In the genomic region with DNA sequence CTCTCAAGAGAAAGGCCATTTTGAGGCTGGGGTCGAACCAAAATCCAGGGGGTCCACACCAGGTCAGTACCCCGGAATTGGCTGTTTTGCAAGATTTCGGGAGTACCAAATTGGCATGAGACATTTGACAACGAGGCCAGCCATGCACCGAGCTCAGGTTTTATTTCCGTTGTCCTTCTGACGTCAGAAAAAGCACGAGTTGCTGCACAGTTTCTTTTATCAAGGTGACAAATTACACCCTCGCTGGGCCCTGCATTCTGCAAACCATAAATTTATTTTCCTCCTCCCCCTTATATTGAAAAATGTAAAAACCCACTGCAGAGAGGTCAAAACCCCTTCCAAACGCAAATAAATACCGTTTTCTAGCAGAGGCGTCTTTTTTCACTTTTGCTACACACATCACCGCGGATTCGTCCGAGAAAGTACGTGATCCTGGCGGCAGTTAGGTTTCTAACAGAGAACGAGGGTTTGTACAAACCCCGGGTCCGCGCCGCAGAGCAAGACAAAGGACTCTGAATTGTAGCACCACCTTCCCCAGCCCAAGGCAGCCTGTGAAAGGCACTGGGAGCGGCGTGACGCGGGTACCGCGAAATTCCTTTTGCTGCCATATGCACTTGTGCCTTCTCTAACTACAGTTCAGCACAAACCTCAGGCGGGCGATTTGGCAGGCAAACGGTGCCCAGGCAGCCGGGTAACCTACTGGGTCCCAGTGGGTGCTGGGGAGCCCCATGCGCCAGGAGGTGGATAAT, we compare ENCODE assay signal across 1 cellular context.
A peak's percentile ranks its signal among the peaks of the same experiment; 100 is the strongest.
TF ChIP-seq lines count a peak whose summit lies in the region.

No MANE protein-coding gene starts in this region.

TF ChIP-seq in K562, 482 proteins besides CTCF, POLR2A, EP300 and RAD21 (continued from another document):
- TF ChIP-seq ARID4B (CRISPR knock-in tag; IDR thresholded peaks at IDR 0.05) (peak; percentile 37; the same call in 1 of the 2 replicates), POLR2H (tag; IDR thresholded peaks at IDR 0.05; ENCODE audit: low read depth) (no peak), SIN3A (IDR thresholded peaks at IDR 0.05; ENCODE audit: borderline replicate concordance in 2 of 2, control insufficient read depth in 1 of 2, low read depth in 2 of 2, low read length in 2 of 2) (peak; percentile 7 to 15; a peak in 1 of 4 replicates), SRSF3 (IDR thresholded peaks at IDR 0.05; ENCODE audit: insufficient read depth, low read length) (0 out of 2 replicates have a peak, but pooled peaks have one; percentile 40), ZNF76 (CRISPR knock-in tag; IDR thresholded peaks at IDR 0.05; ENCODE audit: borderline replicate concordance) (0 out of 2 replicates have a peak, but pooled peaks have one; percentile 16), ZBTB12 (CRISPR knock-in tag; IDR thresholded peaks at IDR 0.05) (peak; percentile 52), EP400 (IDR thresholded peaks at IDR 0.05) (0 out of 2 replicates have a peak, but pooled peaks have one; percentile 41), DMBX1 (CRISPR knock-in tag; IDR thresholded peaks at IDR 0.05; ENCODE audit: borderline replicate concordance) (peak; percentile 28; the same call in 1 of the 2 replicates), BRD9 (IDR thresholded peaks at IDR 0.05; ENCODE audit: low read depth, partially characterized antibody) (peak; percentile 50), PTRF (tag; IDR thresholded peaks at IDR 0.05) (peak; percentile 41; the same call in 1 of the 2 replicates), ATF4 (CRISPR knock-in tag; IDR thresholded peaks at IDR 0.05) (peak; percentile 31; the same call in 1 of the 2 replicates), MGA (IDR thresholded peaks at IDR 0.05) (peak; percentile 51), ZZZ3 (IDR thresholded peaks at IDR 0.05) (no peak), ZBTB7A (IDR thresholded peaks at IDR 0.05; ENCODE audit: borderline replicate concordance, control insufficient read depth, low read depth, low read length) (peak; percentile 86; the same call in 1 of the 2 replicates), LARP7 (IDR thresholded peaks at IDR 0.05) (no peak), SP2 (IDR thresholded peaks at IDR 0.05; ENCODE audit: extremely low read depth, low read depth, low read length, poor library complexity, severe bottlenecking) (no peak), NR2C2 (CRISPR knock-in tag; IDR thresholded peaks at IDR 0.05) (no peak), NR2C2 (tag; IDR thresholded peaks at IDR 0.05) (peak; percentile 36; the same call in 1 of the 2 replicates), TCFL5 (CRISPR knock-in tag; conservative IDR thresholded peaks at IDR 0.05) (0 out of 2 replicates have a peak, but pooled peaks have one; percentile 42), L3MBTL2 (IDR thresholded peaks at IDR 0.05) (peak; percentile 57), ZNF57 (CRISPR knock-in tag; IDR thresholded peaks at IDR 0.05) (no peak), MCM3 (IDR thresholded peaks at IDR 0.05) (no peak), PHF20 (IDR thresholded peaks at IDR 0.05; ENCODE audit: partially characterized antibody) (no peak), POLR2G (IDR thresholded peaks at IDR 0.05; ENCODE audit: low read depth, low read length) (peak; percentile 82), ATF3 (IDR thresholded peaks at IDR 0.05) (no peak), ATF3 (CRISPR knock-in tag; conservative IDR thresholded peaks at IDR 0.05) (0 out of 2 replicates have a peak, but pooled peaks have one; percentile 12), SIN3B (IDR thresholded peaks at IDR 0.05; ENCODE audit: low read depth) (no peak), SMARCB1 (IDR thresholded peaks at IDR 0.05; ENCODE audit: insufficient read length, low read depth) (no peak)
- TF ChIP-seq, protein P1, sequence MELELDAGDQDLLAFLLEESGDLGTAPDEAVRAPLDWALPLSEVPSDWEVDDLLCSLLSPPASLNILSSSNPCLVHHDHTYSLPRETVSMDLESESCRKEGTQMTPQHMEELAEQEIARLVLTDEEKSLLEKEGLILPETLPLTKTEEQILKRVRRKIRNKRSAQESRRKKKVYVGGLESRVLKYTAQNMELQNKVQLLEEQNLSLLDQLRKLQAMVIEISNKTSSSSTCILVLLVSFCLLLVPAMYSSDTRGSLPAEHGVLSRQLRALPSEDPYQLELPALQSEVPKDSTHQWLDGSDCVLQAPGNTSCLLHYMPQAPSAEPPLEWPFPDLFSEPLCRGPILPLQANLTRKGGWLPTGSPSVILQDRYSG (tag; conservative IDR thresholded peaks at IDR 0.05; ENCODE audit: low read depth), result 0 out of 2 replicates have a peak, but pooled peaks have one; percentile 34
- TF ChIP-seq, protein P2, sequence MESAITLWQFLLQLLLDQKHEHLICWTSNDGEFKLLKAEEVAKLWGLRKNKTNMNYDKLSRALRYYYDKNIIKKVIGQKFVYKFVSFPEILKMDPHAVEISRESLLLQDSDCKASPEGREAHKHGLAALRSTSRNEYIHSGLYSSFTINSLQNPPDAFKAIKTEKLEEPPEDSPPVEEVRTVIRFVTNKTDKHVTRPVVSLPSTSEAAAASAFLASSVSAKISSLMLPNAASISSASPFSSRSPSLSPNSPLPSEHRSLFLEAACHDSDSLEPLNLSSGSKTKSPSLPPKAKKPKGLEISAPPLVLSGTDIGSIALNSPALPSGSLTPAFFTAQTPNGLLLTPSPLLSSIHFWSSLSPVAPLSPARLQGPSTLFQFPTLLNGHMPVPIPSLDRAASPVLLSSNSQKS (CRISPR knock-in tag; IDR thresholded peaks at IDR 0.05), result no peak
